In genomic region chr7:157009170-157009777, GRCh38 we compare ENCODE assay signal across 9 cellular contexts. TPM values are rescaled to one million over a fixed set of nuclear protein-coding genes. Genes with fewer than 3 reads are reported as not detected.
DNase-seq lines count a peak whose midpoint lies in the region; ATAC-seq, FAIRE-seq and TF ChIP-seq lines count a peak whose summit lies in the region.
"Had no signal": no experiment of that assay in that cellular context is flagged by ENCODE, and none has a peak within 500 bp of the region (broad histone marks: within the 10 kb centered on the region; RNA-seq: fewer than 3 reads in every experiment).

No MANE protein-coding gene starts in this region.

- peak overlapping the region; percentile 91 for H3K27ac Mint-ChIP-seq in Caco-2 (ENCODE audit: unreplicated experiment)

- TF ChIP-seq CTCF in Caco-2 (IDR thresholded peaks at IDR 0.05; ENCODE audit: insufficient read depth in 1 of 2, low read depth in 1 of 2, low read length in 1 of 2, severe bottlenecking in 1 of 2, unreplicated experiment in 1 of 2), result no peak
- no peak for TF ChIP-seq CTCF in GM20000 (IDR thresholded peaks at IDR 0.05; ENCODE audit: extremely low read depth, missing control alignments)
- TF ChIP-seq CTCF in kidney epithelial cell (IDR thresholded peaks at IDR 0.05; ENCODE audit: insufficient read depth, low read length, poor library complexity, severe bottlenecking), result no peak

- no peak for TF ChIP-seq POLR2A in GM12892 (IDR thresholded peaks at IDR 0.05; ENCODE audit: low read depth, low read length)

- H3K4me3 ChIP-seq in Caco-2 (ENCODE audit: low read depth, low read length) (peak overlapping the region; percentile 70), kidney epithelial cell (ENCODE audit: low read depth, low read length) (peak overlapping the region; percentile 42)

- intact Hi-C loops in Caco-2 (cut with micrococcal nuclease; ENCODE audit: unreplicated experiment), result loop anchor here (1.0 kb wide), 1 partner anchor 10 kb away; no protein-coding TSS in a partner anchor

- H3K27me3 Mint-ChIP-seq in Caco-2 (ENCODE audit: insufficient read depth, unreplicated experiment), result no peaks in the 10 kb centered on the region

- CTCF ChIA-PET in Caco-2 (lab: Charles Lee), result no interaction called here

- FAIRE-seq in GM12892 (lab: Jason Lieb, UNC), result no peak

- H3K27me3 ChIP-seq in Caco-2 (replicated peaks; ENCODE audit: control insufficient read depth, insufficient read depth, low read length) (no peaks in the 10 kb centered on the region), kidney epithelial cell (ENCODE audit: control insufficient read depth, insufficient read depth, low read length) (peaks cover 92% of the 10 kb centered on the region)

- peaks cover 31% of the 10 kb centered on the region for H3K4me1 ChIP-seq in Caco-2

- peaks cover 21% of the 10 kb centered on the region for H3K4me1 Mint-ChIP-seq in Caco-2 (ENCODE audit: low read depth, unreplicated experiment)

- POLR2A ChIA-PET in Caco-2 (lab: Charles Lee), result no interaction called here

- H3K4me3 Mint-ChIP-seq in Caco-2 (ENCODE audit: unreplicated experiment), result peak overlapping the region; percentile 97

- ATAC-seq in HG03521 (IDR thresholded peaks at IDR 0.05; ENCODE audit: unreplicated experiment), result no peak
- ATAC-seq in GM21360 (IDR thresholded peaks at IDR 0.05; ENCODE audit: unreplicated experiment), result no peak

- H3K36me3 ChIP-seq in Caco-2 (ENCODE audit: control insufficient read depth, insufficient read depth, low read length) (peaks cover 2% of the 10 kb centered on the region; the same call in 1 of the 2 replicates), kidney epithelial cell (ENCODE audit: control insufficient read depth, insufficient read depth, low read length) (no peaks in the 10 kb centered on the region)

- H3K9me3 ChIP-seq in Caco-2, result no peaks in the 10 kb centered on the region

- no peaks in the 10 kb centered on the region for H3K9me3 Mint-ChIP-seq in Caco-2 (ENCODE audit: unreplicated experiment)

- BruUV-seq in Caco-2 (replicated peaks; lab: Mats Ljungman, UMichigan), result no TSS peak

- DNase-seq in Caco-2, result peak; percentile 71 to 73
- peak; percentile 75 for DNase-seq in GM20000 (ENCODE audit: low spot score)
- peak; percentile 44 for DNase-seq in NCI-H526 treated with DMSO at 0.1 percent for 48 hours (lab: John Stamatoyannopoulos, UW)
- peak; percentile 10 for DNase-seq in kidney epithelial cell (ENCODE audit: low read depth)
- DNase-seq in GM12892 (ENCODE audit: insufficient read length), result no peak
- no peak for DNase-seq in NCI-H510A treated with DMSO at 0.1 percent for 48 hours (lab: John Stamatoyannopoulos, UW)

- H3K36me3 Mint-ChIP-seq in Caco-2 (ENCODE audit: insufficient read depth, unreplicated experiment), result peaks cover 57% of the 10 kb centered on the region

RNA-seq across cellular contexts. Expression of gene MNX1, which starts 1.2 kb away (rescaled TPM):
- total RNA-seq in Caco-2 (2022), result 34.0 and 36.5 TPM in 2 replicates
- total RNA-seq in kidney epithelial cell, result 2.0 and 2.7 TPM in 2 replicates
- polyA plus RNA-seq in GM12892 (2012; ENCODE audit: missing spikeins), result 0.45 TPM
- total RNA-seq: fibroblast of lung had no signal
- polyA plus RNA-seq: fibroblast of lung had no signal

RNA-seq across cellular contexts. Expression of gene NOM1, which starts 59.8 kb away (rescaled TPM):
- total RNA-seq in Caco-2 (2022) (37.7 and 38.5 TPM in 2 replicates), kidney epithelial cell (15.9 and 17.7 TPM in 2 replicates)
- polyA plus RNA-seq in GM12892 (2012; ENCODE audit: missing spikeins), result 16.0 TPM

Comparison
In these comparisons a context has a peak if more than half of its experiments do, and no peak if none do; other contexts are left out.
1. DNase-seq: peak in Caco-2 (2 of 2), GM20000 (single experiment), NCI-H526 treated with DMSO at 0.1 percent for 48 hours (single experiment) and kidney epithelial cell (single experiment); none in GM12892 (single experiment) and NCI-H510A treated with DMSO at 0.1 percent for 48 hours (single experiment).